9 cellular contexts compared by ENCODE assay signal in the genomic region with DNA sequence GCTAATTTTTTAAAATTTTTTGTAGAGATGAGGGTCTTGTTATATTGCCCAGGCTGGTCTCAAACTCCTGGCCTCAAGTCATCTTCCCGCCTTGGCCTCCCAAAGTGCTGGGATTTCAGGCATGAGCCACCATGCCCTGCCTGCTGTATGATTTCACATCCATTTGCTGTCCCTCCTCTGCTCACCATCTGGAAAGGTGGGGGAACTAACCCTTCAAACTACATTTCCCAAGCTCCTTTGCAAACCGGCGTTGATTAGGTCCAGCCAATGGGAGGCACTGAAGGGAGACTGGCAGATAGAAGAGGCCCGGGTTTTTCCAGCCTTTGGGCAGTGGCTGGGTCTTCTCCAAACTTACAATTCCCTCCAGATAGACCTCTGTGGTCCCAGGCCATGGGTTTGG. TPM values are rescaled to one million over a fixed set of nuclear protein-coding genes. Genes with fewer than 3 reads are reported as not detected.
DNase-seq lines count a peak whose midpoint lies in the region; ATAC-seq and TF ChIP-seq lines count a peak whose summit lies in the region.
"Had no signal": no experiment of that assay in that cellular context is flagged by ENCODE, and none has a peak within 500 bp of the region (broad histone marks: within the 10 kb centered on the region; RNA-seq: fewer than 3 reads in every experiment).

No MANE protein-coding gene starts in this region.

- H3K9me3 ChIP-seq in neural progenitor cell (ENCODE audit: low read depth), result no peaks in the 10 kb centered on the region

- H3K36me3 Mint-ChIP-seq in neural progenitor cell, result no peaks in the 10 kb centered on the region
- H3K36me3 Mint-ChIP-seq: activated naive CD4-positive, alpha-beta T cell treated with anti-CD3 and anti-CD28 coated beads, Interleukin-2, amount 50 U/mL, for 24 hours had no signal

- peak overlapping the region; percentile 94 for H2AFZ ChIP-seq in neural progenitor cell (replicated peaks)

- peaks cover 29% of the 10 kb centered on the region for H3K4me1 Mint-ChIP-seq in neural progenitor cell
- H3K4me1 Mint-ChIP-seq: activated naive CD4-positive, alpha-beta T cell treated with anti-CD3 and anti-CD28 coated beads, Interleukin-2, amount 50 U/mL, for 24 hours had no signal

- no peak overlapping the region for H3K9ac ChIP-seq in neural progenitor cell

- H3K27ac ChIP-seq in neural progenitor cell, result no peak overlapping the region

- ATAC-seq in GM19452 (IDR thresholded peaks at IDR 0.05; ENCODE audit: unreplicated experiment), result no peak

- no peaks in the 10 kb centered on the region for H4K20me1 ChIP-seq in neural progenitor cell (ENCODE audit: low read depth)

- H3K9me3 Mint-ChIP-seq in neural progenitor cell, result no peaks in the 10 kb centered on the region
- H3K9me3 Mint-ChIP-seq: activated naive CD4-positive, alpha-beta T cell treated with anti-CD3 and anti-CD28 coated beads, Interleukin-2, amount 50 U/mL, for 24 hours had no signal

- H3K27me3 ChIP-seq in neural progenitor cell, result no peaks in the 10 kb centered on the region

- H3K79me2 ChIP-seq in neural progenitor cell (ENCODE audit: low read depth), result no peaks in the 10 kb centered on the region

- TF ChIP-seq CTCF in AG10803 (conservative IDR thresholded peaks at IDR 0.05; ENCODE audit: low read length) (no peak), GM10266 (IDR thresholded peaks at IDR 0.05; ENCODE audit: control insufficient read depth, insufficient read depth, low read depth, missing control alignments) (no peak), neural progenitor cell (IDR thresholded peaks at IDR 0.05) (no peak)

- H3K4me2 ChIP-seq in neural progenitor cell, result no peak overlapping the region

- H3K4me3 Mint-ChIP-seq in neural progenitor cell, result peak overlapping the region; percentile 41
- H3K4me3 Mint-ChIP-seq: activated naive CD4-positive, alpha-beta T cell treated with anti-CD3 and anti-CD28 coated beads, Interleukin-2, amount 50 U/mL, for 24 hours had no signal

- DNase-seq in AG10803 (ENCODE audit: low read depth), result peak; percentile 25
- DNase-seq in GM10266 (ENCODE audit: extremely low spot score), result peak; percentile 78
- DNase-seq in NCI-H524 (lab: John Stamatoyannopoulos, UW), result peak; percentile 81 to 91
- DNase-seq in cerebellar cortex (ENCODE audit: low spot score), result peak; percentile 78
- peak; percentile 82 for DNase-seq in neural progenitor cell (ENCODE audit: low spot score)
- DNase-seq in NCI-H2107 (lab: John Stamatoyannopoulos, UW), result no peak
- DNase-seq in NOMO-1 treated with dmso at 0.1 percent for 144 hours (lab: John Stamatoyannopoulos, UW; ENCODE audit: unreplicated experiment), result no peak

- peaks cover 4% of the 10 kb centered on the region for H3K27me3 Mint-ChIP-seq in neural progenitor cell (ENCODE audit: insufficient read depth, low read depth)
- H3K27me3 Mint-ChIP-seq: activated naive CD4-positive, alpha-beta T cell treated with anti-CD3 and anti-CD28 coated beads, Interleukin-2, amount 50 U/mL, for 24 hours had no signal

- peaks cover 27% of the 10 kb centered on the region for H3F3A ChIP-seq in neural progenitor cell (ENCODE audit: low read depth)

- H3K4me1 ChIP-seq in neural progenitor cell, result peaks cover 22% of the 10 kb centered on the region

- no peaks in the 10 kb centered on the region for H3K36me3 ChIP-seq in neural progenitor cell

- peak overlapping the region; percentile 83 for H3K27ac Mint-ChIP-seq in neural progenitor cell
- H3K27ac Mint-ChIP-seq: activated naive CD4-positive, alpha-beta T cell treated with anti-CD3 and anti-CD28 coated beads, Interleukin-2, amount 50 U/mL, for 24 hours had no signal

- H3K4me3 ChIP-seq in AG10803 (ENCODE audit: low read length) (no peak overlapping the region), neural progenitor cell (no peak overlapping the region)

RNA-seq across cellular contexts. Expression of a gene that starts 19.3 kb away (rescaled TPM):
- total RNA-seq in neural progenitor cell (ENCODE audit: low replicate concordance), result not detected in 2 replicates

RNA-seq across cellular contexts. Expression of a gene that starts 22.3 kb away (rescaled TPM):
- total RNA-seq in neural progenitor cell (ENCODE audit: low replicate concordance), result 0.31 and 0.43 TPM in 2 replicates

Comparison
In these comparisons a context has a peak if more than half of its experiments do, and no peak if none do; other contexts are left out.
1. DNase-seq: peak in AG10803 (single experiment), GM10266 (single experiment), NCI-H524 (2 of 2), cerebellar cortex (single experiment) and neural progenitor cell (single experiment); none in NCI-H2107 (single experiment) and NOMO-1 treated with dmso at 0.1 percent for 144 hours (single experiment).